In genomic region chr16:70161350-70161749, GRCh38 we compare ENCODE assay signal across 19 cellular contexts. TPM values are rescaled to one million over a fixed set of nuclear protein-coding genes. Genes with fewer than 3 reads are reported as not detected.
DNase-seq lines count a peak whose midpoint lies in the region; ATAC-seq, FAIRE-seq and TF ChIP-seq lines count a peak whose summit lies in the region.
"Had no signal": no experiment of that assay in that cellular context is flagged by ENCODE, and none has a peak within 500 bp of the region (broad histone marks: within the 10 kb centered on the region; RNA-seq: fewer than 3 reads in every experiment).

No MANE protein-coding gene starts in this region.

- no peak overlapping the region for H3K9ac ChIP-seq in kidney (ENCODE audit: low read length in 2 of 2)

- no peak for ATAC-seq in heart left ventricle
- no peak for ATAC-seq in foreskin keratinocyte
- ATAC-seq: stimulated activated naive CD8-positive, alpha-beta T cell treated with anti-CD3 and anti-CD28 coated beads, Interleukin-15, amount 100 ng/mL, for 72 hours; T-helper 17 cell had no signal

- H3K4me2 ChIP-seq in PC-9 = no peak overlapping the region

- no peak for TF ChIP-seq POLR2A in heart left ventricle (IDR thresholded peaks at IDR 0.05)

- no peak overlapping the region for H3K4me3 ChIP-seq in heart left ventricle
- no peak overlapping the region for H3K4me3 ChIP-seq in PC-9
- no peak overlapping the region for H3K4me3 ChIP-seq in kidney (ENCODE audit: low read length in 2 of 2)
- H3K4me3 ChIP-seq: colonic mucosa, right atrium auricular region, vagina had no signal

- no peak for TF ChIP-seq CTCF in heart left ventricle (IDR thresholded peaks at IDR 0.05)
- no peak for TF ChIP-seq CTCF in PC-9 (conservative IDR thresholded peaks at IDR 0.05)
- TF ChIP-seq CTCF in kidney (IDR thresholded peaks at IDR 0.05; ENCODE audit: borderline replicate concordance, extremely low read depth, insufficient read depth) = no peak
- no peak for TF ChIP-seq CTCF in foreskin keratinocyte (conservative IDR thresholded peaks at IDR 0.05)

- H2AFZ ChIP-seq in PC-9 = no peak overlapping the region

- intact Hi-C loops in cardiac septum (cut with DNase I) = loop anchor here (10.0 kb wide), 1 partner anchor 93 kb away; the partner anchor contains the start of gene EXOSC6
- intact Hi-C loops in heart left ventricle (cut with DNase I) = loop anchor here in 2 of 10 donors (10.0 kb wide), 1 partner anchor 103 kb away; no protein-coding TSS in a partner anchor
- intact Hi-C loops in PC-9 (cut with micrococcal nuclease; ENCODE audit: unreplicated experiment) = no loop called here
- intact Hi-C loops in kidney (cut with DNase I) = no loop called here

- no peaks in the 10 kb centered on the region for H3K9me2 ChIP-seq in PC-9 (ENCODE audit: insufficient read depth)

- peak; percentile 51 for DNase-seq in cardiac septum (ENCODE audit: low spot score)
- no peak for DNase-seq in heart left ventricle
- no peak for DNase-seq in PC-9
- DNase-seq in kidney = peak; percentile 72
- peak; percentile 42 for DNase-seq in ureter (ENCODE audit: low spot score)
- no peak for DNase-seq in foreskin keratinocyte
- no peak for DNase-seq in stimulated activated CD4-positive, alpha-beta T cell treated with anti-CD3 and anti-CD28 coated beads, Interleukin-4, amount 100 ng/mL, for 24 hours
- DNase-seq in NCI-H1436 treated with DMSO at 0.1 percent for 48 hours (lab: John Stamatoyannopoulos, UW) = no peak
- DNase-seq: activated CD4-positive, CD25-positive, alpha-beta regulatory T cell; activated naive CD4-positive, alpha-beta T cell treated with anti-CD3 and anti-CD28 coated beads for 36 hours; colonic mucosa; erythroblast; NCI-H2081 treated with DMSO at 0.1 percent for 48 hours; NCI-H524 treated with DMSO at 0.1 percent for 48 hours; Right ventricle myocardium superior; stimulated activated naive CD8-positive, alpha-beta T cell treated with anti-CD3 and anti-CD28 coated beads, Interleukin-15, amount 100 ng/mL, for 72 hours; T-helper 17 cell had no signal

- POLR2A ChIA-PET in PC-9 (lab: Charles Lee; ENCODE audit: unreplicated experiment) = no interaction called here

- no TSS peak for BruUV-seq in PC-9 (replicated peaks; lab: Mats Ljungman, UMichigan)

- H3K9me3 ChIP-seq in heart left ventricle (no peaks in the 10 kb centered on the region), PC-9 (ENCODE audit: insufficient read depth, low read depth) (no peaks in the 10 kb centered on the region), kidney (ENCODE audit: control insufficient read depth in 1 of 2, low read length in 2 of 2) (no peaks in the 10 kb centered on the region)
- H3K9me3 ChIP-seq: colonic mucosa, right atrium auricular region, vagina had no signal

- H3K27me3 ChIP-seq in heart left ventricle (no peaks in the 10 kb centered on the region), PC-9 (ENCODE audit: insufficient read depth, low read depth) (no peaks in the 10 kb centered on the region), foreskin keratinocyte (no peaks in the 10 kb centered on the region)
- H3K27me3 ChIP-seq: colonic mucosa, right atrium auricular region, vagina had no signal

- peaks cover 21% of the 10 kb centered on the region; the same call in 1 of the 2 replicates for H3F3A ChIP-seq in PC-9 (ENCODE audit: insufficient read depth, low read depth)

- H3K36me3 ChIP-seq in heart left ventricle (peaks cover 8 to 67% (median 65%) of the 10 kb centered on the region in 9 donors), PC-9 (ENCODE audit: low read depth) (peaks cover 27% of the 10 kb centered on the region), kidney (ENCODE audit: control insufficient read depth in 1 of 2, insufficient read depth in 2 of 2, low read length in 2 of 2) (peaks cover 51 to 58% of the 10 kb centered on the region in 2 donors)

- FAIRE-seq in kidney (lab: Jason Lieb, UNC) = no peak

- 0 out of 2 replicates have a peak, but pooled peaks cover 4% of the 10 kb centered on the region for H4K20me1 ChIP-seq in PC-9 (ENCODE audit: insufficient read depth)

- H3K79me2 ChIP-seq in PC-9 (ENCODE audit: low read depth) = no peaks in the 10 kb centered on the region

- H3K4me1 ChIP-seq in heart left ventricle = no peaks in the 10 kb centered on the region
- peaks cover 8% of the 10 kb centered on the region for H3K4me1 ChIP-seq in PC-9 (replicated peaks; ENCODE audit: insufficient read depth)
- peaks cover 0 to 4% of the 10 kb centered on the region in 2 donors for H3K4me1 ChIP-seq in kidney (ENCODE audit: control insufficient read depth in 1 of 2, insufficient read depth in 1 of 2, low read depth in 1 of 2, low read length in 2 of 2)
- no peaks in the 10 kb centered on the region for H3K4me1 ChIP-seq in foreskin keratinocyte
- H3K4me1 ChIP-seq: vagina had no signal

- H3K27ac ChIP-seq in heart left ventricle (no peak overlapping the region), PC-9 (0 out of 2 replicates have a peak overlapping the region, but pooled peaks have one; percentile 0), kidney (ENCODE audit: low read depth in 2 of 2, low read length in 2 of 2) (no peak overlapping the region), foreskin keratinocyte (no peak overlapping the region)
- H3K27ac ChIP-seq: right atrium auricular region, vagina had no signal

- WGBS in heart left ventricle, 4 donors = 86 to 90% (median 88%) methylated on average over 6 of the region's 6 CpGs

- CTCF ChIA-PET in PC-9 (lab: Charles Lee) = interaction anchor here (0.7 kb wide), 1 partner anchor 313 kb away, joined by 5 read pairs; no protein-coding TSS in a partner anchor

RNA-seq across cellular contexts. Expression of gene CLEC18C, which starts 12.2 kb away (rescaled TPM):
- total RNA-seq in cardiac septum (0.11 TPM), heart left ventricle (under 1 TPM in 5 of 9 donors, not detected in 4; 0.09 to 0.34 (median 0.13) TPM), PC-9 (2021) (0.59 TPM in 1 of 2 replicates, not detected in the other), kidney (0.57 TPM), ureter (0.96 TPM), foreskin keratinocyte (0.07 TPM in 1 of 2 replicates, not detected in the other)
- polyA plus RNA-seq in heart left ventricle (under 1 TPM in 1 of 2 donors, not detected in 1; 0.15 TPM), kidney (ENCODE audit: insufficient read depth, low read depth, low replicate concordance) (67.9 TPM), foreskin keratinocyte (0.02 TPM in 1 of 2 replicates, not detected in the other)
- total RNA-seq: right atrium auricular region, Right ventricle myocardium superior had no signal

RNA-seq across cellular contexts. Expression of gene PDPR, which starts 47.2 kb away (rescaled TPM):
- total RNA-seq in cardiac septum (22.5 TPM), heart left ventricle (10 to 100 TPM; 20.2 to 38.3 (median 27.2) TPM), PC-9 (2021) (48.8 and 61.5 TPM in 2 replicates), kidney (46.9 TPM), ureter (47.4 TPM), foreskin keratinocyte (13.9 and 20.4 TPM in 2 replicates)
- polyA plus RNA-seq in heart left ventricle (10 to 100 TPM in 1 of 2 donors, 1 to 10 TPM in 1; 7.7 to 10.2 TPM), kidney (ENCODE audit: insufficient read depth, low read depth, low replicate concordance) (7.0 TPM), foreskin keratinocyte (3.5 and 6.6 TPM in 2 replicates)

Comparison
In these comparisons a context has a peak if more than half of its experiments do, and no peak if none do; other contexts are left out.
1. DNase-seq: peak in cardiac septum (single experiment), kidney (single experiment) and ureter (single experiment); none in heart left ventricle (0 of 5), PC-9 (0 of 2), foreskin keratinocyte (0 of 2), stimulated activated CD4-positive, alpha-beta T cell treated with anti-CD3 and anti-CD28 coated beads, Interleukin-4, amount 100 ng/mL, for 24 hours (single experiment) and NCI-H1436 treated with DMSO at 0.1 percent for 48 hours (single experiment).